9 cellular contexts compared by ENCODE assay signal in the genomic region with DNA sequence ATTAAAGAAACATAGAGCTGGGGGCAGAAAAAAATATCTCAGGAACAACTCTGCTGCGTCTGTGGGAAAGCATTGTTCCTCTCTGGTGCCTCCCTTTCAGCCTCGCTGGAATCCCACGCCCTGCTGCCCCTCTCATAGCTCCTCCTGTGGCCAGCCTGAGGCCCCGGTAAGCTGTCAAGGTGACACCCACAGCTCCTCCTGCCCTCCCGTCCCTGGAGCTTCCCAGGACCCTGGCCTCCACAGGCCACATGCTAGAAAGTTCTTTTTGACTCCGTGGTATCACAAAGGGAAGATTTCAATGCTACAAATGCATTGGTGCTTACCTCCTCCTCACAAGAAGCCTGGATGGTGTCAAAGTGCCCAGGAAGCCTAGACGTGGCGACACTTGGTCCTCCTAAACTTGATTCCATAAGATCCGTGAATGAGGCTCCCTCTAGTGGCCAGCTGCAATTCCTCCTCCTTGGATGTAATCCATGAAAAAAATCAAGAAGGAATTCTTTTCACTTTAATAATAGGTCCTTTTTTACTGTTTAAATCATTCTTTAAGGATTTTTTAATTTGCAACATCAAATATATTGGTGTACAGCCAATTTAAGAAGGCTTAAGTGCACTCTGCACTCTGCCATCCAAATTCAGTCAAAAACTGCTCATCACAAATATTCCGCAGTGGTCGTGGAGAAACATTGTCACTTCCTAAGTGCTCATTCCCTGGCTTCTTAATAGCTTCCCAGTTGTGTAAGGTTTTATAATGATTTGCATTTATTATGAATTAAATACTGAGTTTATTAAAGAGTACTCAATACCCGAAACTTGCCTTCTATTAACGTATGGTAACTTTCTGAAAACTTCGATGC.
DNase-seq lines count a peak whose midpoint lies in the region; ATAC-seq and TF ChIP-seq lines count a peak whose summit lies in the region.
"Had no signal": no experiment of that assay in that cellular context is flagged by ENCODE, and none has a peak within 500 bp of the region (broad histone marks: within the 10 kb centered on the region; RNA-seq: fewer than 3 reads in every experiment).

No MANE protein-coding gene starts in this region.

- no peak overlapping the region for H3K4me3 ChIP-seq in AG09309 (ENCODE audit: control insufficient read depth, low read depth, low read length)
- no peak overlapping the region for H3K4me3 ChIP-seq in lower leg skin (ENCODE audit: low read depth, poor library complexity, severe bottlenecking)

- TF ChIP-seq CTCF in AG09309 (IDR thresholded peaks at IDR 0.05; ENCODE audit: control insufficient read depth, insufficient read depth, low read depth, low read length, missing control alignments), result peak; percentile 86
- TF ChIP-seq CTCF in GM13977 (IDR thresholded peaks at IDR 0.05; ENCODE audit: extremely low read depth, insufficient read depth, missing control alignments), result peak; percentile 84
- TF ChIP-seq CTCF in lower leg skin (IDR thresholded peaks at IDR 0.05), result peak in 1 of 3 donors; percentile 37

- ATAC-seq in GM19455 (IDR thresholded peaks at IDR 0.05; ENCODE audit: unreplicated experiment), result no peak
- ATAC-seq: naive thymus-derived CD4-positive, alpha-beta T cell had no signal

- DNase-seq in AG09309 (ENCODE audit: low read depth) (peak; percentile 29), GM13977 (ENCODE audit: low spot score) (peak; percentile 49), NCI-H187 (lab: John Stamatoyannopoulos, UW) (peak; percentile 48 to 61), T1000 (lab: John Stamatoyannopoulos, UW) (peak; percentile 19), dermis microvascular lymphatic vessel endothelial cell (ENCODE audit: low read depth in 2 of 2) (peak; percentile 42 to 68), lower leg skin (ENCODE audit: low spot score in 2 of 2) (peak; percentile 70 to 92)
- DNase-seq in stimulated activated CD8-positive, alpha-beta memory T cell treated with anti-CD3 and anti-CD28 coated beads, Interleukin-4, amount 100 ng/mL, for 48 hours, result peak; percentile 72

- 40 to 43% methylated on average over 14 of the region's 14 CpGs for whole genome bisulfite sequencing in lower leg skin, 2 donors

- in situ Hi-C loops in GM13977 (cut with MboI; ENCODE audit: low pct_unique_long_range_greater_than_20kb, low sequenced_read_pairs, unreplicated experiment), result no loop called here

- TF ChIP-seq POLR2A in lower leg skin (IDR thresholded peaks at IDR 0.05), result no peak

- intact Hi-C loops in lower leg skin (cut with DNase I; ENCODE audit: low total_unique reads), result loop anchor here (10.0 kb wide), 1 partner anchor 351 kb away; a partner anchor contains a TSS

Comparison
In these comparisons a context has a peak if more than half of its experiments do, and no peak if none do; other contexts are left out.
1. DNase-seq: peak in every context shown above with its lines; median percentile 81 in lower leg skin; 72 in stimulated activated CD8-positive, alpha-beta memory T cell treated with anti-CD3 and anti-CD28 coated beads, Interleukin-4, amount 100 ng/mL, for 48 hours; 55 in dermis microvascular lymphatic vessel endothelial cell; 54 in NCI-H187; 49 in GM13977; 29 in AG09309; 19 in T1000.